Comparison of ENCODE assay signal across 15 cellular contexts in genomic region chr10:101453791-101454718, GRCh38.
DNase-seq lines count a peak whose midpoint lies in the region; ATAC-seq, FAIRE-seq and TF ChIP-seq lines count a peak whose summit lies in the region.
"Had no signal": no experiment of that assay in that cellular context is flagged by ENCODE, and none has a peak within 500 bp of the region (broad histone marks: within the 10 kb centered on the region; RNA-seq: fewer than 3 reads in every experiment).

No MANE protein-coding gene starts in this region.

- TF ChIP-seq EP300 in K562 (IDR thresholded peaks at IDR 0.05; ENCODE audit: low read length): peak; percentile 43; the same call in 1 of the 2 replicates

- H3K4me3 Mint-ChIP-seq in activated naive CD8-positive, alpha-beta T cell treated with anti-CD3 and anti-CD28 coated beads, Interleukin-2, amount 50 U/mL, for 24 hours: no peak overlapping the region
- no peak overlapping the region for H3K4me3 Mint-ChIP-seq in activated naive CD8-positive, alpha-beta T cell treated with anti-CD3 and anti-CD28 coated beads for 36 hours

- no peaks in the 10 kb centered on the region for H3K9me2 ChIP-seq in PC-9 (ENCODE audit: insufficient read depth)

- H3K4me3 ChIP-seq in SJCRH30: no peak overlapping the region
- H3K4me3 ChIP-seq in K562: no peak overlapping the region
- no peak overlapping the region for H3K4me3 ChIP-seq in PC-9

- no peak for TF ChIP-seq RAD21 in K562 (CRISPR knock-in tag; conservative IDR thresholded peaks at IDR 0.05 in 1 of 2, IDR thresholded peaks at IDR 0.05 in 1 of 2)

- no peaks in the 10 kb centered on the region for H3K36me3 ChIP-seq in SJCRH30
- no peaks in the 10 kb centered on the region for H3K36me3 ChIP-seq in K562 (ENCODE audit: control insufficient read depth, insufficient read depth, low read length)
- H3K36me3 ChIP-seq in PC-9 (ENCODE audit: low read depth): no peaks in the 10 kb centered on the region

- CTCF ChIA-PET in K562 (lab: Yijun Ruan, JAX; ENCODE audit: low intra/inter-chr PET ratio) (no interaction called here), PC-9 (lab: Charles Lee) (interaction anchor here (0.7 kb wide), 1 partner anchor 279 kb away, joined by 4 read pairs; no protein-coding TSS in a partner anchor)

- peaks cover 28% of the 10 kb centered on the region for H3K4me1 ChIP-seq in SJCRH30
- H3K4me1 ChIP-seq in K562 (replicated peaks in 1 of 2; ENCODE audit: control insufficient read depth in 2 of 2, insufficient read depth in 2 of 2, low read length in 2 of 2): peaks cover 4 to 40% of the 10 kb centered on the region in 2 experiments; a peak in 4 of 5 replicates
- H3K4me1 ChIP-seq in PC-9 (replicated peaks; ENCODE audit: insufficient read depth): no peaks in the 10 kb centered on the region

- FAIRE-seq in K562 (lab: Jason Lieb, UNC): peak; percentile 55

- no peaks in the 10 kb centered on the region for H3K9me3 ChIP-seq in SJCRH30 (replicated peaks)
- H3K9me3 ChIP-seq in K562 (replicated peaks; ENCODE audit: control insufficient read depth, insufficient read depth, low read depth, low read length): no peaks in the 10 kb centered on the region
- no peaks in the 10 kb centered on the region for H3K9me3 ChIP-seq in PC-9 (ENCODE audit: insufficient read depth, low read depth)

- H3K27ac ChIP-seq in SJCRH30 (peak overlapping the region; percentile 5), K562 (ENCODE audit: extremely low read depth, low read depth, low read length) (peak overlapping the region; percentile 51; the same call in 2 of the 3 replicates), PC-9 (no peak overlapping the region)

- no peaks in the 10 kb centered on the region for H3K36me3 Mint-ChIP-seq in activated naive CD8-positive, alpha-beta T cell treated with anti-CD3 and anti-CD28 coated beads, Interleukin-2, amount 50 U/mL, for 24 hours (ENCODE audit: low read depth)
- no peaks in the 10 kb centered on the region for H3K36me3 Mint-ChIP-seq in activated naive CD8-positive, alpha-beta T cell treated with anti-CD3 and anti-CD28 coated beads for 36 hours

- H3K27me3 ChIP-seq in SJCRH30 (no peaks in the 10 kb centered on the region), K562 (ENCODE audit: control insufficient read depth in 2 of 2, insufficient read depth in 2 of 2, low read length in 2 of 2) (no peaks in the 10 kb centered on the region), PC-9 (ENCODE audit: insufficient read depth, low read depth) (no peaks in the 10 kb centered on the region)

- no peaks in the 10 kb centered on the region for H3K27me3 Mint-ChIP-seq in activated naive CD8-positive, alpha-beta T cell treated with anti-CD3 and anti-CD28 coated beads, Interleukin-2, amount 50 U/mL, for 24 hours
- no peaks in the 10 kb centered on the region for H3K27me3 Mint-ChIP-seq in activated naive CD8-positive, alpha-beta T cell treated with anti-CD3 and anti-CD28 coated beads for 36 hours

- no peaks in the 10 kb centered on the region for H3K9me3 Mint-ChIP-seq in activated naive CD8-positive, alpha-beta T cell treated with anti-CD3 and anti-CD28 coated beads, Interleukin-2, amount 50 U/mL, for 24 hours
- no peaks in the 10 kb centered on the region for H3K9me3 Mint-ChIP-seq in activated naive CD8-positive, alpha-beta T cell treated with anti-CD3 and anti-CD28 coated beads for 36 hours

- intact Hi-C loops in K562 (cut with micrococcal nuclease): no loop called here
- intact Hi-C loops in PC-9 (cut with micrococcal nuclease; ENCODE audit: unreplicated experiment): loop anchor here (10.0 kb wide), 1 partner anchor 331 kb away; the partner anchor contains the start of gene NPM3

- BruUV-seq in K562 (replicated peaks; lab: Mats Ljungman, UMichigan): no TSS peak
- BruUV-seq in PC-9 (replicated peaks; lab: Mats Ljungman, UMichigan): no TSS peak

- POLR2A ChIA-PET in K562 (lab: Yijun Ruan, JAX) (interaction anchor here (0.6 to 2.3 kb wide), 4 partner anchors 9 to 1539 kb away, joined by 3 to 10 read pairs (median 3); no protein-coding TSS in a partner anchor), PC-9 (lab: Charles Lee; ENCODE audit: unreplicated experiment) (no interaction called here)

- TF ChIP-seq POLR2A in K562 (conservative IDR thresholded peaks at IDR 0.05): no peak

- in situ Hi-C loops in K562 (cut with MboI): no loop called here

- H3K4me2 ChIP-seq in K562 (ENCODE audit: insufficient read depth, low read length) (peak overlapping the region; percentile 19), PC-9 (no peak overlapping the region)

- H3K4me1 Mint-ChIP-seq in activated naive CD8-positive, alpha-beta T cell treated with anti-CD3 and anti-CD28 coated beads, Interleukin-2, amount 50 U/mL, for 24 hours: peaks cover 28% of the 10 kb centered on the region
- H3K4me1 Mint-ChIP-seq in activated naive CD8-positive, alpha-beta T cell treated with anti-CD3 and anti-CD28 coated beads for 36 hours: peaks cover 29% of the 10 kb centered on the region

- peak overlapping the region; percentile 1 for H3K27ac Mint-ChIP-seq in activated naive CD8-positive, alpha-beta T cell treated with anti-CD3 and anti-CD28 coated beads, Interleukin-2, amount 50 U/mL, for 24 hours
- H3K27ac Mint-ChIP-seq in activated naive CD8-positive, alpha-beta T cell treated with anti-CD3 and anti-CD28 coated beads for 36 hours: no peak overlapping the region

- TF ChIP-seq CTCF in K562 (IDR thresholded peaks at IDR 0.05 in 2 of 3, conservative IDR thresholded peaks at IDR 0.05 in 1 of 3; ENCODE audit: insufficient read depth in 2 of 3, low read depth in 1 of 3, low read length in 3 of 3) (no peak), PC-9 (conservative IDR thresholded peaks at IDR 0.05) (no peak)

- no peak for DNase-seq in activated naive CD8-positive, alpha-beta T cell treated with anti-CD3 and anti-CD28 coated beads, Interleukin-2, amount 50 U/mL, for 24 hours
- no peak for DNase-seq in activated naive CD8-positive, alpha-beta T cell treated with anti-CD3 and anti-CD28 coated beads for 36 hours
- DNase-seq in SJCRH30 (peak; percentile 34 to 69), K562 (ENCODE audit: extremely low read depth in 1 of 4, low spot score in 3 of 4) (peak in 2 of 4 experiments; percentile 20 to 39), PC-9 (no peak)
- DNase-seq in stimulated activated naive CD8-positive, alpha-beta T cell treated with anti-CD3 and anti-CD28 coated beads, Interleukin-15, Interleukin-2, amounts not matched to agents 100 U/mL and 50 U/mL, for 24 hours: no peak
- DNase-seq: activated CD4-positive, CD25-positive, alpha-beta regulatory T cell treated with anti-CD3 and anti-CD28 coated beads, Interleukin-2, amount 50 U/mL, for 72 hours; activated gamma-delta T cell treated with Interleukin-2 at 50 U/mL for 16 hours; GOT3; NCI-H1436; NCI-H69; stimulated activated CD4-positive, alpha-beta T cell treated with anti-CD3 and anti-CD28 coated beads, Interleukin-2, amount 100 ng/mL, for 48 hours; stimulated activated naive CD4-positive, alpha-beta T cell had no signal

- H4K20me1 ChIP-seq in K562 (replicated peaks; ENCODE audit: control insufficient read depth, insufficient read depth, low read length) (no peaks in the 10 kb centered on the region), PC-9 (ENCODE audit: insufficient read depth) (no peaks in the 10 kb centered on the region)

- no peaks in the 10 kb centered on the region for H3K9me1 ChIP-seq in K562 (ENCODE audit: control insufficient read depth, insufficient read depth, low read length)

- peak; percentile 49 for ATAC-seq in activated naive CD8-positive, alpha-beta T cell treated with anti-CD3 and anti-CD28 coated beads, Interleukin-2, amount 50 U/mL, for 24 hours
- ATAC-seq in K562 (peak; percentile 35), HG03469 (IDR thresholded peaks at IDR 0.05; ENCODE audit: unreplicated experiment) (no peak), HG03571 (IDR thresholded peaks at IDR 0.05; ENCODE audit: unreplicated experiment) (no peak)
- peak; percentile 23 for ATAC-seq in stimulated activated naive CD8-positive, alpha-beta T cell treated with anti-CD3 and anti-CD28 coated beads, Interleukin-15, Interleukin-2, amounts not matched to agents 100 U/mL and 50 U/mL, for 24 hours

- H3K9ac ChIP-seq in K562 (ENCODE audit: insufficient read depth in 1 of 2, low read depth in 2 of 2, low read length in 2 of 2): peak overlapping the region in 1 of 2 experiments; percentile 23; a peak in 1 of 4 replicates

- no peaks in the 10 kb centered on the region for H3F3A ChIP-seq in PC-9 (ENCODE audit: insufficient read depth, low read depth)

- H3K79me2 ChIP-seq in K562 (ENCODE audit: control insufficient read depth, insufficient read depth, low read length): peaks cover 6% of the 10 kb centered on the region; the same call in 2 of the 3 replicates
- H3K79me2 ChIP-seq in PC-9 (ENCODE audit: low read depth): no peaks in the 10 kb centered on the region

- WGBS in K562 (ENCODE audit: insufficient coverage, low coverage, missing lambda C conversion rate): 12% methylated on average over 6 of the region's 6 CpGs

- peak overlapping the region; percentile 47; the same call in 1 of the 2 replicates for H2AFZ ChIP-seq in K562 (ENCODE audit: low read depth, low read length)
- no peak overlapping the region for H2AFZ ChIP-seq in PC-9

TF ChIP-seq in K562, 482 proteins besides CTCF, POLR2A, EP300 and RAD21 (continues in another document):
- TF ChIP-seq CC2D1A (IDR thresholded peaks at IDR 0.05) (no peak), MLX (CRISPR knock-in tag; conservative IDR thresholded peaks at IDR 0.05) (no peak), ZNF316 (IDR thresholded peaks at IDR 0.05) (no peak), NFIC (IDR thresholded peaks at IDR 0.05) (peak; percentile 70), ZNF584 (CRISPR knock-in tag; IDR thresholded peaks at IDR 0.05; ENCODE audit: low read depth) (no peak)

Comparison
In these comparisons a context has a peak if more than half of its experiments do, and no peak if none do; other contexts are left out.
1. ATAC-seq: peak in activated naive CD8-positive, alpha-beta T cell treated with anti-CD3 and anti-CD28 coated beads, Interleukin-2, amount 50 U/mL, for 24 hours (single experiment), K562 (single experiment) and stimulated activated naive CD8-positive, alpha-beta T cell treated with anti-CD3 and anti-CD28 coated beads, Interleukin-15, Interleukin-2, amounts not matched to agents 100 U/mL and 50 U/mL, for 24 hours (single experiment); none in HG03469 (single experiment) and HG03571 (single experiment).
2. DNase-seq: peak in SJCRH30 (2 of 2); none in activated naive CD8-positive, alpha-beta T cell treated with anti-CD3 and anti-CD28 coated beads, Interleukin-2, amount 50 U/mL, for 24 hours (single experiment), activated naive CD8-positive, alpha-beta T cell treated with anti-CD3 and anti-CD28 coated beads for 36 hours (single experiment), stimulated activated naive CD8-positive, alpha-beta T cell treated with anti-CD3 and anti-CD28 coated beads, Interleukin-15, Interleukin-2, amounts not matched to agents 100 U/mL and 50 U/mL, for 24 hours (single experiment) and PC-9 (0 of 2).